10 cellular contexts compared by ENCODE assay signal in the genomic region with DNA sequence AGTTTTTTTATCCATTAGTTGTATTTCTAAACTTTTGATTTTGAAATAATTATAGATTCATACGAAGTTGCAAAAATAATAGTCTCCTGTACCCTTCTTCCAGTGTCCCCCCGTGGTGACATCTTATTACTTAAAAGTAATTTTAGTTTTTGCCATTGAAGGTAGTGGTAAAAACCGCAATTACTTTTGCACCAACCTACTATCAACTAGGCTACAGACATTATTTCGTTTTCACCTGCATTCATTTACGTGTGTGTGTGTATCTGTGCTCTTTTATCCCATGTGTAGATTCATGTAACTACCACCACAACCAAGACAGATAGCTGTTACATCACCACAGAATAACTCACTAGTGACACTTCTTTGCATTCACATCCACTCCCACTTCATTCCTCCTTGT.
"Had no signal": no experiment of that assay in that cellular context is flagged by ENCODE, and none has a peak within 500 bp of the region (broad histone marks: within the 10 kb centered on the region; RNA-seq: fewer than 3 reads in every experiment).

No MANE protein-coding gene starts in this region.

- H3K27ac ChIP-seq: HL-60, KMS-11 had no signal

- H2AFZ ChIP-seq: GM23338 had no signal

- DNase-seq: H9, HCEC 1CT, HFFc6, IMR-90, KBM-7 had no signal

- H3K9ac ChIP-seq: KMS-11 had no signal

- H3K4me2 ChIP-seq: GM23338, KMS-11 had no signal

- H3K4me3 ChIP-seq: GM23338 had no signal

- FAIRE-seq: H1, H54 had no signal

- ATAC-seq: GM23338 had no signal
